Comparison of ENCODE assay signal across 1 cellular context in genomic region chr19:7953060-7953459, GRCh38.
TF ChIP-seq lines count a peak whose summit lies in the region.

No MANE protein-coding gene starts in this region.

TF ChIP-seq in H1, 55 proteins besides CTCF, POLR2A, EP300 and RAD21:
- TF ChIP-seq MAFK (IDR thresholded peaks at IDR 0.05; ENCODE audit: low read depth, low read length) (no peak), CHD1 (IDR thresholded peaks at IDR 0.05; ENCODE audit: low read depth, low read length) (no peak), POLR2AphosphoS5 (IDR thresholded peaks at IDR 0.05; ENCODE audit: low read depth, low read length) (no peak; the same call in 1 of the 2 replicates), TAF1 (IDR thresholded peaks at IDR 0.05; ENCODE audit: low read depth, low read length) (no peak)
